Comparison of ENCODE assay signal across 10 cellular contexts in genomic region chr10:95793401-95794045, GRCh38. TPM values are rescaled to one million over a fixed set of nuclear protein-coding genes. Genes with fewer than 3 reads are reported as not detected.
A peak's percentile ranks its signal among the peaks of the same experiment; 100 is the strongest.
DNase-seq lines count a peak whose midpoint lies in the region; ATAC-seq lines count a peak whose summit lies in the region.
"Had no signal": no experiment of that assay in that cellular context is flagged by ENCODE, and none has a peak within 500 bp of the region (broad histone marks: within the 10 kb centered on the region; RNA-seq: fewer than 3 reads in every experiment).

No MANE protein-coding gene starts in this region.

- peaks cover 10 to 24% of the 10 kb centered on the region in 2 donors for H3K9me3 Mint-ChIP-seq in stimulated activated naive B cell treated with anti-CD40 and anti-IgM and Interleukin-4, amounts not matched to agents 10 μg/mL and 1 μg/mL and 100 μg/mL, for 72 hours

- 69 to 83% methylated on average over 2 of the region's 2 CpGs for WGBS in esophagus, 2 donors

- peak overlapping the region; percentile 93 for H3K27ac Mint-ChIP-seq in stimulated activated naive B cell treated with anti-CD40 and anti-IgM and Interleukin-4, amounts not matched to agents 10 μg/mL and 1 μg/mL and 100 μg/mL, for 72 hours

- peaks cover 0 to 2% of the 10 kb centered on the region in 2 donors for H3K4me1 ChIP-seq in esophagus (ENCODE audit: control insufficient read depth in 2 of 2, insufficient read depth in 2 of 2, low read length in 1 of 2)

- H3K4me3 Mint-ChIP-seq in stimulated activated naive B cell treated with anti-CD40 and anti-IgM and Interleukin-4, amounts not matched to agents 10 μg/mL and 1 μg/mL and 100 μg/mL, for 72 hours, result peak overlapping the region; percentile 54 to 56

- no peak overlapping the region for H3K4me3 ChIP-seq in esophagus (ENCODE audit: low read depth in 1 of 2, low read length in 2 of 2)

- no peaks in the 10 kb centered on the region for H3K27me3 Mint-ChIP-seq in stimulated activated naive B cell treated with anti-CD40 and anti-IgM and Interleukin-4, amounts not matched to agents 10 μg/mL and 1 μg/mL and 100 μg/mL, for 72 hours

- H3K36me3 Mint-ChIP-seq in stimulated activated naive B cell treated with anti-CD40 and anti-IgM and Interleukin-4, amounts not matched to agents 10 μg/mL and 1 μg/mL and 100 μg/mL, for 72 hours, result peaks cover 37 to 61% of the 10 kb centered on the region in 2 donors

- peak; percentile 46 for ATAC-seq in GM19452 (IDR thresholded peaks at IDR 0.05; ENCODE audit: unreplicated experiment)
- peak; percentile 35 for ATAC-seq in HG03571 (IDR thresholded peaks at IDR 0.05; ENCODE audit: unreplicated experiment)
- ATAC-seq in stimulated activated naive B cell treated with anti-CD40 and anti-IgM and Interleukin-4, amounts not matched to agents 10 μg/mL and 1 μg/mL and 100 μg/mL, for 72 hours (replicated peaks), result peak; percentile 84 to 93
- ATAC-seq in HG02759 (IDR thresholded peaks at IDR 0.05; ENCODE audit: unreplicated experiment), result no peak

- H3K4me1 Mint-ChIP-seq in stimulated activated naive B cell treated with anti-CD40 and anti-IgM and Interleukin-4, amounts not matched to agents 10 μg/mL and 1 μg/mL and 100 μg/mL, for 72 hours, result peaks cover 72 to 87% of the 10 kb centered on the region in 2 donors

- H3K27ac ChIP-seq in esophagus (ENCODE audit: low read depth in 2 of 2, low read length in 1 of 2), result peak overlapping the region; percentile 19 to 74

- H3K27me3 ChIP-seq in esophagus (ENCODE audit: control insufficient read depth in 1 of 2, insufficient read depth in 2 of 2, low read length in 2 of 2), result no peaks in the 10 kb centered on the region

- H3K9me3 ChIP-seq in esophagus (ENCODE audit: control insufficient read depth in 2 of 2, insufficient read depth in 1 of 2, low read depth in 1 of 2, low read length in 1 of 2), result no peaks in the 10 kb centered on the region

- DNase-seq in stimulated activated naive B cell treated with anti-CD40 and anti-IgM and Interleukin-4, amounts not matched to agents 10 μg/mL and 1 μg/mL and 100 μg/mL, for 72 hours, result peak; percentile 75
- DNase-seq in DMS 273 treated with DMSO at 0.1 percent for 48 hours (lab: John Stamatoyannopoulos, UW), result no peak
- no peak for DNase-seq in cerebellum (ENCODE audit: low spot score)
- no peak for DNase-seq in stimulated activated naive CD4-positive, alpha-beta T cell treated with Interleukin-2 at 50 U/mL for 16 hours (lab: John Stamatoyannopoulos, UW)
- DNase-seq: activated CD8-positive, alpha-beta memory T cell treated with anti-CD3 and anti-CD28 coated beads, Interleukin-2, amount 50 U/mL, for 48 hours; NCI-H1417 treated with DMSO at 0.1 percent for 48 hours had no signal

- H3K36me3 ChIP-seq in esophagus (ENCODE audit: control insufficient read depth in 2 of 2, insufficient read depth in 2 of 2, low read length in 1 of 2), result no peaks in the 10 kb centered on the region

RNA-seq across cellular contexts. Expression of gene ENTPD1, which starts 37.6 kb away (rescaled TPM):
- polyA plus RNA-seq in esophagus, result 1 to 10 TPM; 2.4 to 3.7 TPM
- total RNA-seq in cerebellum, result 12.2 TPM
